28 cellular contexts compared by ENCODE assay signal in the genomic region with DNA sequence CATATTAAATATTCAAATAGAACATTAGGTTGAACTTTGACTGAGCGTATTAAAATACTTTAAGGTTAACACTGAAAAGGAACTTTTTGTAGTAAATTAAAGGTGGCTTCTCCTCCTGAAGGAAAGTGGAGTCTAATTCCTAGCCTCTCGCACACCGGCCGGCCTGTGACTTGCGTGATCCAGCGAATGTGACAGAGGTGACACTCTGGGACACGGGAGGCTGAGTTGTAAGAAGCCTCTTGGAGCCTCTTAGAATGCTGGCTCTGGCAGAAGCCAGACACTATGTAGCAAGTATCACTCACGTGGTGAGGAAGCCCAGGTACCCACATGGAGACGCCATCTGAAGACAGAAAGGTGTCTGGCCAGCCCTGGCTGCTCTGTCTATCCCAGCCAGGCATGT.
"Had no signal": no experiment of that assay in that cellular context is flagged by ENCODE, and none has a peak within 500 bp of the region (broad histone marks: within the 10 kb centered on the region; RNA-seq: fewer than 3 reads in every experiment).

No MANE protein-coding gene starts in this region.

- H3K27ac Mint-ChIP-seq: stimulated activated effector memory CD8-positive, alpha-beta T cell treated with anti-CD3 and anti-CD28 coated beads, Interleukin-12 subunit alpha, Interleukin-12 subunit beta, amount 100 ng/mL, for 72 hours; stimulated activated memory B cell treated with anti-CD40 and anti-IgM and Interleukin-4, amounts not matched to agents 10 μg/mL and 1 μg/mL and 100 μg/mL, for 72 hours; stimulated activated naive B cell treated with anti-CD40 and anti-IgM and Interleukin-4, amounts not matched to agents 10 μg/mL and 1 μg/mL and 100 μg/mL, for 72 hours; stimulated activated naive CD8-positive, alpha-beta T cell treated with anti-CD3 and anti-CD28 coated beads, Interleukin-15, amount 100 ng/mL, for 72 hours; stimulated activated naive CD8-positive, alpha-beta T cell treated with anti-CD3 and anti-CD28 coated beads, Interleukin-15, Interleukin-2, amounts not matched to agents 100 ng/mL and 50 ng/mL, for 24 hours; type B pancreatic cell had no signal

- H3K36me3 ChIP-seq: stomach, suprapubic skin, thoracic aorta, tibial artery, tibial nerve, transverse colon, upper lobe of left lung, upper lobe of right lung, uterus, vagina had no signal

- H3K9me3 ChIP-seq: stomach, suprapubic skin, testis, thoracic aorta, tibial artery, tibial nerve, transverse colon, upper lobe of left lung, upper lobe of right lung, uterus, vagina had no signal

- DNase-seq: stimulated activated CD4-positive, alpha-beta T cell treated with anti-CD3 and anti-CD28 coated beads, Interleukin-2, amount 100 ng/mL, for 48 hours; stimulated activated CD4-positive, alpha-beta T cell treated with anti-CD3 and anti-CD28 coated beads, Interleukin-4, amount 100 ng/mL, for 1 hour; stimulated activated CD4-positive, alpha-beta T cell treated with anti-CD3 and anti-CD28 coated beads, Interleukin-4, amount 100 ng/mL, for 24 hours; stimulated activated CD4-positive, alpha-beta T cell treated with anti-CD3 and anti-CD28 coated beads, Interleukin-4, amount 100 ng/mL, for 4 hours; stimulated activated CD8-positive, alpha-beta memory T cell treated with anti-CD3 and anti-CD28 coated beads, Interleukin-4, amount 100 ng/mL, for 48 hours; stimulated activated naive B cell treated with anti-CD40 and anti-IgM and Interleukin-4, amounts not matched to agents 10 μg/mL and 1 μg/mL and 100 μg/mL, for 72 hours; stimulated activated naive CD4-positive, alpha-beta T cell; stimulated activated naive CD4-positive, alpha-beta T cell treated with Interleukin-2 at 50 U/mL for 16 hours; stimulated activated naive CD8-positive, alpha-beta T cell treated with anti-CD3 and anti-CD28 coated beads, Interleukin-15, amount 100 ng/mL, for 72 hours; stimulated activated naive CD8-positive, alpha-beta T cell treated with anti-CD3 and anti-CD28 coated beads, Interleukin-15, Interleukin-2, amounts not matched to agents 100 U/mL and 50 U/mL, for 24 hours; stomach; substantia nigra; testis; tibial artery; transverse colon; trophoblast cell; upper lobe of left lung; upper lobe of right lung; uterus had no signal

- H3K4me1 Mint-ChIP-seq: stimulated activated effector memory CD8-positive, alpha-beta T cell treated with anti-CD3 and anti-CD28 coated beads, Interleukin-12 subunit alpha, Interleukin-12 subunit beta, amount 100 ng/mL, for 72 hours; stimulated activated naive CD8-positive, alpha-beta T cell treated with anti-CD3 and anti-CD28 coated beads, Interleukin-15, amount 100 ng/mL, for 72 hours had no signal

- FAIRE-seq: urothelium cell line had no signal

- H3K9me3 Mint-ChIP-seq: stimulated activated effector memory CD8-positive, alpha-beta T cell treated with anti-CD3 and anti-CD28 coated beads, Interleukin-12 subunit alpha, Interleukin-12 subunit beta, amount 100 ng/mL, for 72 hours; stimulated activated naive CD8-positive, alpha-beta T cell treated with anti-CD3 and anti-CD28 coated beads, Interleukin-15, amount 100 ng/mL, for 72 hours; stimulated activated naive CD8-positive, alpha-beta T cell treated with anti-CD3 and anti-CD28 coated beads, Interleukin-15, Interleukin-2, amounts not matched to agents 100 ng/mL and 50 ng/mL, for 24 hours; type B pancreatic cell had no signal

- H3K4me3 Mint-ChIP-seq: stimulated activated effector memory CD8-positive, alpha-beta T cell treated with anti-CD3 and anti-CD28 coated beads, Interleukin-12 subunit alpha, Interleukin-12 subunit beta, amount 100 ng/mL, for 72 hours; stimulated activated memory B cell treated with anti-CD40 and anti-IgM and Interleukin-4, amounts not matched to agents 10 μg/mL and 1 μg/mL and 100 μg/mL, for 72 hours; stimulated activated naive B cell treated with anti-CD40 and anti-IgM and Interleukin-4, amounts not matched to agents 10 μg/mL and 1 μg/mL and 100 μg/mL, for 72 hours; stimulated activated naive CD8-positive, alpha-beta T cell treated with anti-CD3 and anti-CD28 coated beads, Interleukin-15, amount 100 ng/mL, for 72 hours; stimulated activated naive CD8-positive, alpha-beta T cell treated with anti-CD3 and anti-CD28 coated beads, Interleukin-15, Interleukin-2, amounts not matched to agents 100 ng/mL and 50 ng/mL, for 24 hours; type B pancreatic cell had no signal

- ATAC-seq: stimulated activated effector memory CD8-positive, alpha-beta T cell treated with anti-CD3 and anti-CD28 coated beads, Interleukin-12 subunit alpha, Interleukin-12 subunit beta, amount 100 ng/mL, for 72 hours; stimulated activated memory B cell treated with anti-CD40 and anti-IgM and Interleukin-4, amounts not matched to agents 10 μg/mL and 1 μg/mL and 100 μg/mL, for 72 hours; stimulated activated naive B cell treated with anti-CD40 and anti-IgM and Interleukin-4, amounts not matched to agents 10 μg/mL and 1 μg/mL and 100 μg/mL, for 72 hours; stimulated activated naive CD8-positive, alpha-beta T cell treated with anti-CD3 and anti-CD28 coated beads, Interleukin-15, amount 100 ng/mL, for 72 hours; stimulated activated naive CD8-positive, alpha-beta T cell treated with anti-CD3 and anti-CD28 coated beads, Interleukin-15, Interleukin-2, amounts not matched to agents 100 U/mL and 50 U/mL, for 24 hours; upper lobe of right lung had no signal

- H3K27me3 Mint-ChIP-seq: stimulated activated memory B cell treated with anti-CD40 and anti-IgM and Interleukin-4, amounts not matched to agents 10 μg/mL and 1 μg/mL and 100 μg/mL, for 72 hours; stimulated activated naive B cell treated with anti-CD40 and anti-IgM and Interleukin-4, amounts not matched to agents 10 μg/mL and 1 μg/mL and 100 μg/mL, for 72 hours; stimulated activated naive CD8-positive, alpha-beta T cell treated with anti-CD3 and anti-CD28 coated beads, Interleukin-15, Interleukin-2, amounts not matched to agents 100 ng/mL and 50 ng/mL, for 24 hours had no signal

- H3K27me3 ChIP-seq: suprapubic skin, testis, tibial artery, tibial nerve, transverse colon, upper lobe of left lung, upper lobe of right lung, uterus, vagina had no signal

- H3K27ac ChIP-seq: stomach, suprapubic skin, testis, thoracic aorta, tibial artery, tibial nerve, transverse colon, upper lobe of left lung, upper lobe of right lung, uterus, vagina had no signal

- H3K4me3 ChIP-seq: stomach, suprapubic skin, testis, thoracic aorta, tibial artery, tibial nerve, transverse colon, upper lobe of left lung, upper lobe of right lung, uterus, vagina had no signal

- H3K4me1 ChIP-seq: stomach, suprapubic skin, testis, tibial artery, transverse colon, upper lobe of left lung, upper lobe of right lung, uterus, vagina had no signal

- H3K36me3 Mint-ChIP-seq: stimulated activated effector memory CD8-positive, alpha-beta T cell treated with anti-CD3 and anti-CD28 coated beads, Interleukin-12 subunit alpha, Interleukin-12 subunit beta, amount 100 ng/mL, for 72 hours; stimulated activated naive B cell treated with anti-CD40 and anti-IgM and Interleukin-4, amounts not matched to agents 10 μg/mL and 1 μg/mL and 100 μg/mL, for 72 hours; type B pancreatic cell had no signal
